ENCODE assay signal across 8 cellular contexts in the genomic region with DNA sequence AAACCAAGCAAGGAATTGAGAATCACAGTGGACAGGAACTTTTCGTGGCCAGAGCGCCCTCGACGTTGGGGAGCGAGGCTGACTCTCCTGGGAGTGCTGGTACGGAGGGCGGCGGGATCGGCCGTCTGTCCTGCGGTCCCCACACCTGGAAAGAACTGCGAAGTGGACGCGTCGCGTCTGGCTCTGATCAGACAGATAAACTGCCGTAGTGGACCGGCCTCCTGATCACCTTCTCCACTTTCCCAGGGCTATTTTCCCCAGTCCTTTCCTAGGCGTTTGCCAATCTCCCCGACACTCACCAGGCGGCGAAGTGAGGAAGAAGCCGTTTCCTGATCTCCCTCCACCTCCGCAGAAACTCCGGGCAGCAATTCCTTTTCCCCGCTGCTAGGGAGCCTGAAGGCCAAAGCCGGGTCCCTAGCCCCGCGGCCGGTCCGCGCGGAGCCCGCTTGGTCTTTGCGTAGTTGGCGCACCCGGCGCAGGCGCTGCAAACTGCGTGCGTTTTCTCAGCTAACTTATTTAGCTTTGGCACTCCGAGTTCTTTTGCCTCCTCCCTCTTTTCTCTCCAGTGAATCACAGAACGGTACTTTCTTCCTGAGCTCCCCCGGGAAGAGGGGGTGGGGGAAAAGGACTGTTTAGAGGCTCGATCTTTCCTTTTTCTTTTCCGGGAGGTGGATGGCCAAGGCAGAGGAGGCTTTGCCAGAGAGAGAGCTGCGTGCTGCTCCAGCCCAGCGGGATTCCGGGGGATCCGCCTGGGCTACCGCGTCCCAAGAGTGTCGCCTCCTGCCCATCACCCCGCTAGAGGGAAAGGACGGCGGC. TPM values are rescaled to one million over a fixed set of nuclear protein-coding genes. Genes with fewer than 3 reads are reported as not detected.
DNase-seq lines count a peak whose midpoint lies in the region; ATAC-seq and TF ChIP-seq lines count a peak whose summit lies in the region.

A gene (minus strand): TSS at position 491 of the 816 bp plus-strand sequence. CDS start 813 bp downstream, outside the sequence.

- H3K4me1 ChIP-seq in esophagus muscularis mucosa (peaks cover 0 to 36% (median 26%) of the 10 kb centered on the region in 4 donors), mucosa of descending colon (ENCODE audit: low read depth) (no peaks in the 10 kb centered on the region), testis (no peaks in the 10 kb centered on the region)

- peak within 1 kb of the TSS; percentile 68 to 72 (median 70) for H3K4me3 ChIP-seq in esophagus muscularis mucosa
- peak within 1 kb of the TSS; percentile 18 for H3K4me3 ChIP-seq in mucosa of descending colon
- H3K4me3 ChIP-seq in testis: peak within 1 kb of the TSS; percentile 57 to 75

- peaks cover 20% of the 10 kb centered on the region for H3K4me1 Mint-ChIP-seq in activated T-cell treated with anti-CD3 and anti-CD28 coated beads, Interleukin-2, amount 50 U/mL, for 24 hours (ENCODE audit: low read depth)

- peaks cover 2% of the 10 kb centered on the region for H3K9me3 Mint-ChIP-seq in activated T-cell treated with anti-CD3 and anti-CD28 coated beads, Interleukin-2, amount 50 U/mL, for 24 hours

- no peaks in the 10 kb centered on the region for H3K36me3 Mint-ChIP-seq in activated T-cell treated with anti-CD3 and anti-CD28 coated beads, Interleukin-2, amount 50 U/mL, for 24 hours (ENCODE audit: low read depth)

- H3K27me3 ChIP-seq in esophagus muscularis mucosa (no peaks in the 10 kb centered on the region), testis (no peaks in the 10 kb centered on the region)

- peak; percentile 83 for ATAC-seq in mucosa of descending colon
- ATAC-seq in GM21825 (IDR thresholded peaks at IDR 0.05; ENCODE audit: unreplicated experiment): no peak
- no peak for ATAC-seq in GM21515 (IDR thresholded peaks at IDR 0.05; ENCODE audit: unreplicated experiment)

- WGBS in esophagus muscularis mucosa: 2% methylated on average over 56 of the region's 56 CpGs
- 0 to 1% methylated on average over 46 to 56 of the region's 56 CpGs for WGBS in testis, 2 donors

- no peak within 1 kb of the TSS for H3K27ac Mint-ChIP-seq in activated T-cell treated with anti-CD3 and anti-CD28 coated beads, Interleukin-2, amount 50 U/mL, for 24 hours

- intact Hi-C loops in esophagus muscularis mucosa (cut with DNase I) (loop anchor here (10.0 kb wide), 3 partner anchors 215 to 575 kb away; a partner anchor contains a TSS), mucosa of descending colon (cut with DNase I, micrococcal nuclease) (no loop called here), testis (cut with DNase I; ENCODE audit: low total_unique reads) (no loop called here)

- H3K4me3 Mint-ChIP-seq in activated T-cell treated with anti-CD3 and anti-CD28 coated beads, Interleukin-2, amount 50 U/mL, for 24 hours: peak within 1 kb of the TSS; percentile 74

- TF ChIP-seq CTCF in esophagus muscularis mucosa (IDR thresholded peaks at IDR 0.05) (peak in 1 of 3 experiments; percentile 13), mucosa of descending colon (IDR thresholded peaks at IDR 0.05) (no peak), testis (IDR thresholded peaks at IDR 0.05) (no peak)

- DNase-seq in D341Med (ENCODE audit: low spot score): peak; percentile 64
- DNase-seq in HuH-7.5 (ENCODE audit: low spot score): peak; percentile 42
- peak; percentile 57 for DNase-seq in activated T-cell treated with anti-CD3 and anti-CD28 coated beads, Interleukin-2, amount 50 U/mL, for 24 hours
- DNase-seq in esophagus muscularis mucosa (ENCODE audit: extremely low spot score): no peak
- peak; percentile 63 to 72 (median 70) for DNase-seq in mucosa of descending colon
- DNase-seq in testis: peak; percentile 55

- H3K9me3 ChIP-seq in esophagus muscularis mucosa (peaks cover 0 to 6% (median 0%) of the 10 kb centered on the region in 4 donors), mucosa of descending colon (no peaks in the 10 kb centered on the region), testis (no peaks in the 10 kb centered on the region)

- TF ChIP-seq EP300 in esophagus muscularis mucosa (IDR thresholded peaks at IDR 0.05): no peak

- H3K27me3 Mint-ChIP-seq in activated T-cell treated with anti-CD3 and anti-CD28 coated beads, Interleukin-2, amount 50 U/mL, for 24 hours: peaks cover 51% of the 10 kb centered on the region

- peak within 1 kb of the TSS; percentile 89 to 92 (median 90) for H3K27ac ChIP-seq in esophagus muscularis mucosa (replicated peaks in 1 of 4)
- peak within 1 kb of the TSS; percentile 53 to 81 for H3K27ac ChIP-seq in testis

- no peaks in the 10 kb centered on the region for H3K36me3 ChIP-seq in esophagus muscularis mucosa
- no peaks in the 10 kb centered on the region for H3K36me3 ChIP-seq in mucosa of descending colon (ENCODE audit: low read depth)
- H3K36me3 ChIP-seq in testis (ENCODE audit: low read depth, missing control alignments): no peaks in the 10 kb centered on the region

- TF ChIP-seq POLR2A in esophagus muscularis mucosa (IDR thresholded peaks at IDR 0.05; ENCODE audit: low read depth): no peak
- TF ChIP-seq POLR2A in testis (IDR thresholded peaks at IDR 0.05): no peak

RNA-seq across cellular contexts. Expression of the gene that starts here (rescaled TPM):
- total RNA-seq in esophagus muscularis mucosa (10 to 100 TPM; 18.1 to 26.0 (median 21.2) TPM), mucosa of descending colon (10 to 100 TPM in 1 of 3 donors, 1 to 10 TPM in 2; 6.1 to 10.4 (median 6.5) TPM), testis (under 1 TPM; 0.55 to 0.74 TPM)
- polyA plus RNA-seq in testis (ENCODE audit: insufficient read depth, low read depth, low replicate concordance): 1.6 TPM

Comparison
In these comparisons a context has a peak if more than half of its experiments do, and no peak if none do; other contexts are left out.
1. RNA of the gene that starts here (total RNA-seq): 18.1 to 26.0 TPM in esophagus muscularis mucosa and 6.1 to 10.4 TPM in mucosa of descending colon; 0.55 to 0.74 TPM in testis; every median in the first group is over 4 times any median in the second.
2. H3K4me3 ChIP-seq: peak in every context shown above with its lines; median percentile 70 in esophagus muscularis mucosa; 66 in testis; 18 in mucosa of descending colon.